36 cellular contexts compared by ENCODE assay signal in the genomic region with DNA sequence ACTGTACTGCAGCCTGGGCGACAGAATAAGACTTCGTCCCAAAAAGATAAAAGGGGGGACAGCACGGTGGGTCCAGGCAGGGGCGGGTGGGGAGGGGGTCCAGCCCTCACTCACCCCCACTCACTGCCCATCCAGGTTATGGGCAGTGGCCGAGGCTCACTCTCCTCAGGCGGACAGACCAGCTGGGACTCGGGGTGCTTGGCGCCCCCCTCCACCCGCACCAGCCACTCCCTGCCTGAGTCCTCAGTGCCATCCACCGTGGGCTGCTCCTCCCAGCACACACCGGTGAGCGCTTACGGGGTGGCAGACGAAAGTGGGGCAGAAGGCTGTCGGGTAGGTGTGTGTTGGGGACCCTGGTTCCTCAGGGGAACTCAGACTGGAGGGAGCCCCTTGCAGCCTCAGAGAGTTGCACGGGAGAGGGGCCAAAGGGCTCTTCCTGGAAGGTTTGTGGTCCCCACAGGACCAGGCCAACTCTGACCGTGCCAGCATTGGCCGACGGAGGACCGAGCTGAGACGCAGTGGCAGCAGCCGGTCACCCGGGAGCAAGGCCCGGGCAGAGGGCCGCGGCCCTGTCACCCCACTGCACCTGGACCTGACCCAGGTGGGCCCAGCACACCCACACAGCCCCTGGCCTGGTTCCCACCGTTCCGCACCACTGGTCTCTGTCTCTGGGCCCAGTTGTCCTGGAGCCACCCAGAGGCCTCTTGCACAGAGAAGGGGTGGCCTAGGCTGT. TPM values are rescaled to one million over a fixed set of nuclear protein-coding genes. Genes with fewer than 3 reads are reported as not detected.
"Had no signal": no experiment of that assay in that cellular context is flagged by ENCODE, and none has a peak within 500 bp of the region (broad histone marks: within the 10 kb centered on the region; RNA-seq: fewer than 3 reads in every experiment).

No MANE protein-coding gene starts in this region.

- FAIRE-seq: bronchial epithelial cell had no signal

- H3K4me3 ChIP-seq: adrenal gland, MG63, Peyer's patch had no signal

- H3K27ac ChIP-seq: adrenal gland, Peyer's patch, VCaP had no signal

- DNase-seq: activated B cell treated with CpG ODN at 0.5 μM for 24 hours; activated CD4-positive, alpha-beta memory T cell treated with anti-CD3 and anti-CD28 coated beads for 36 hours; activated CD4-positive, alpha-beta T cell treated with anti-CD3 and anti-CD28 coated beads for 4 hours; activated CD4-positive, alpha-beta T cell treated with anti-CD3 and anti-CD28 coated beads, Interleukin-2, amount 50 U/mL, for 1 hour; activated CD4-positive, CD25-positive, alpha-beta regulatory T cell treated with anti-CD3 and anti-CD28 coated beads, Interleukin-2, amount 50 U/mL, for 72 hours; activated CD8-positive, alpha-beta memory T cell treated with anti-CD3 and anti-CD28 coated beads, Interleukin-2, amount 50 U/mL, for 4 hours; activated gamma-delta T cell treated with Interleukin-2 at 50 U/mL for 16 hours; activated naive CD4-positive, alpha-beta T cell treated with anti-CD3 and anti-CD28 coated beads for 36 hours; activated T-cell treated with anti-CD3 and anti-CD28 coated beads for 4 hours; activated T-cell treated with anti-CD3 and anti-CD28 coated beads, Interleukin-2, amount 50 U/mL, for 4 hours; adrenal gland; anterior cingulate cortex; Kasumi-1; KG1; MG63; NCI-H1048; NCI-H1105 treated with DMSO at 0.1 percent for 48 hours; NCI-H1436; NCI-H1694; NCI-H1930; NCI-H345; NCI-H510A; NCI-H526; NCI-H748 treated with DMSO at 0.1 percent for 48 hours; NK-92 treated with Interleukin-12 subunit alpha and Interleukin-12 subunit beta, amount 100 ng/mL, for 24 hours; PC-3; Peyer's patch; RPMI8226; SW 1271; T-helper 1 cell; T-helper 2 cell; T-helper 9 cell had no signal

- H3K9me3 ChIP-seq: adrenal gland, MG63, Peyer's patch had no signal

- ATAC-seq: activated naive CD4-positive, alpha-beta T cell treated with anti-CD3 and anti-CD28 coated beads, Interleukin-2, amount 50 U/mL, for 72 hours; activated T-cell treated with anti-CD3 and anti-CD28 coated beads, Interleukin-2, amount 50 U/mL, for 4 hours; PC-3 had no signal

- H3K36me3 ChIP-seq: adrenal gland, MG63, Peyer's patch had no signal

- H3K27me3 ChIP-seq: MG63 had no signal

- H3K4me1 ChIP-seq: adrenal gland had no signal

RNA-seq across cellular contexts. Expression of gene PERM1, which starts 9.0 kb away (rescaled TPM):
- total RNA-seq: activated B cell treated with CpG ODN at 0.5 μM for 24 hours; activated CD4-positive, alpha-beta memory T cell treated with anti-CD3 and anti-CD28 coated beads for 36 hours; activated naive CD4-positive, alpha-beta T cell treated with anti-CD3 and anti-CD28 coated beads for 36 hours; activated naive CD4-positive, alpha-beta T cell treated with anti-CD3 and anti-CD28 coated beads, Interleukin-2, amount 50 U/mL, for 72 hours; activated T-cell treated with anti-CD3 and anti-CD28 coated beads, Interleukin-2, amount 50 U/mL, for 4 hours; activated T-helper 1 cell treated with anti-CD3 and anti-CD28 coated beads, Interleukin-12 subunit alpha, Interleukin-12 subunit beta, Interleukin-2, Interleukin-4 antibody, amounts not matched to agents 30 ng/mL and 10 ng/mL and 1 ng/mL, durations not matched to agents 14 hours and 24 hours and 36 hours; bronchial epithelial cell had no signal
